In the genomic region with DNA sequence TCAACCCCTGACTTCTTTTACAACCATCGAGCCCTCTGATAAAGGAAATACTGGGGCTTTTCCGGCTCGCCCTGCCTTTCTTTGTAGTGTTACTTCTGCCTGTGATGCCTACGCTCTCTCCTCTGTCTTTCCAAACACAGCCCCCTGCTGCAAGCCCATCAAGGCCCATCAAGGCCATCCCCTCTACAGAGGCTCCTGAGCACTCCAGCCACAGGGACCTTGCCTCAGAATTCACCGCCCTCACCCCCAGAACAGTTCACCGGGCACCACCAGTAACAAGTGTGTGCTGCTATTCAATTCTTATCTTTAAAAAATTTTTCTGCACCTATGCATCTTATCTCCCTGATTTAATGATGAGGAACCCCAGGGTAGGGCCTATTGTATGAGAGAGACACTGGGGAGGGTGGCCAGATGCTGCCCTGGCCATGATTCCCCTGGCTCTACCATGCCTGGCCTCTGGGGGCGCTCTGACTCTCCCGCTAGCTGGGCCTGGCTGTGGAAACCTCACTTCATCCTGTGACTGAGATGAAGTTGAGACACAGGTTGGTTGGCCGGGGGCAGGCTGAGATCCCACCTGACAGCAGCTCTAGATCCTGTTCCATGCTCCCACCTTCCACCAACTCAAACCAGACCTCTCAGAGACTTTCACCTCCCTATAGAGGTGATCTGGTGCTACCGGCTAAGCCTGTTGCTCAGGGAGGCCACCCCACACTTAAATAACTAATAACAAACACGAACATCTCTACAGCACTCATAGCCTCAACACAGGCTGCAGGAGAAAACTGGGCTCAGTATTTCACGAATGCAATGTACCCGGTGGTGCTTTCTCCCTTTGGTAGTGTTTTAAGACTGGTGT, we compare ENCODE assay signal across 8 cellular contexts. TPM values are rescaled to one million over a fixed set of nuclear protein-coding genes. Genes with fewer than 3 reads are reported as not detected.
DNase-seq lines count a peak whose midpoint lies in the region; ATAC-seq and TF ChIP-seq lines count a peak whose summit lies in the region.

No MANE protein-coding gene starts in this region.

- TF ChIP-seq POLR2A in testis (IDR thresholded peaks at IDR 0.05) = no peak

- peak overlapping the region; percentile 23 for H3K27ac Mint-ChIP-seq in activated naive CD4-positive, alpha-beta T cell treated with anti-CD3 and anti-CD28 coated beads, Interleukin-2, amount 50 U/mL, for 24 hours

- no peak overlapping the region for H3K4me3 ChIP-seq in BE2C (ENCODE audit: low read depth, low read length)
- no peak overlapping the region for H3K4me3 ChIP-seq in OCI-LY3 (ENCODE audit: low read length)
- no peak overlapping the region for H3K4me3 ChIP-seq in testis

- no peak overlapping the region for H2AFZ ChIP-seq in OCI-LY3 (ENCODE audit: low read depth, low read length)

- TF ChIP-seq CTCF in BE2C (IDR thresholded peaks at IDR 0.05; ENCODE audit: low read depth, low read length) (peak; percentile 90), OCI-LY3 (IDR thresholded peaks at IDR 0.05; ENCODE audit: low read depth, low read length) (peak; percentile 90), testis (IDR thresholded peaks at IDR 0.05) (peak in 1 of 3 experiments; percentile 43)

- H3K4me1 Mint-ChIP-seq in activated naive CD4-positive, alpha-beta T cell treated with anti-CD3 and anti-CD28 coated beads, Interleukin-2, amount 50 U/mL, for 24 hours = no peaks in the 10 kb centered on the region

- no peaks in the 10 kb centered on the region for H4K20me1 ChIP-seq in OCI-LY3 (ENCODE audit: insufficient read depth, low read length)

- no peaks in the 10 kb centered on the region for H3K9me3 Mint-ChIP-seq in activated naive CD4-positive, alpha-beta T cell treated with anti-CD3 and anti-CD28 coated beads, Interleukin-2, amount 50 U/mL, for 24 hours

- H3K27ac ChIP-seq in OCI-LY3 (ENCODE audit: low read length) (no peak overlapping the region), testis (no peak overlapping the region)

- H3K27me3 ChIP-seq in BE2C (peaks cover 21% of the 10 kb centered on the region), OCI-LY3 (ENCODE audit: low read depth, low read length) (peaks cover 56% of the 10 kb centered on the region), testis (no peaks in the 10 kb centered on the region)

- H3K27me3 Mint-ChIP-seq in activated naive CD4-positive, alpha-beta T cell treated with anti-CD3 and anti-CD28 coated beads, Interleukin-2, amount 50 U/mL, for 24 hours = peaks cover 10% of the 10 kb centered on the region

- H3K79me2 ChIP-seq in OCI-LY3 (ENCODE audit: low read length) = no peaks in the 10 kb centered on the region

- no peak overlapping the region for H3K9ac ChIP-seq in OCI-LY3 (ENCODE audit: low read length)

- no peaks in the 10 kb centered on the region for H3K36me3 Mint-ChIP-seq in activated naive CD4-positive, alpha-beta T cell treated with anti-CD3 and anti-CD28 coated beads, Interleukin-2, amount 50 U/mL, for 24 hours

- H3K36me3 ChIP-seq in BE2C = no peaks in the 10 kb centered on the region
- H3K36me3 ChIP-seq in OCI-LY3 (replicated peaks; ENCODE audit: low read depth, low read length) = no peaks in the 10 kb centered on the region
- no peaks in the 10 kb centered on the region for H3K36me3 ChIP-seq in testis (ENCODE audit: low read depth, missing control alignments)

- H3K4me1 ChIP-seq in BE2C (no peaks in the 10 kb centered on the region), OCI-LY3 (ENCODE audit: low read length) (peaks cover 8% of the 10 kb centered on the region; the same call in 1 of the 2 replicates), testis (no peaks in the 10 kb centered on the region)

- WGBS in testis, 2 donors = 85 to 87% methylated on average over 13 of the region's 13 CpGs

- intact Hi-C loops in left colon (cut with DNase I, micrococcal nuclease) = no loop called here
- intact Hi-C loops in testis (cut with DNase I; ENCODE audit: low total_unique reads) = no loop called here

- H3K4me3 Mint-ChIP-seq in activated naive CD4-positive, alpha-beta T cell treated with anti-CD3 and anti-CD28 coated beads, Interleukin-2, amount 50 U/mL, for 24 hours = no peak overlapping the region

- ATAC-seq in GM19395 (IDR thresholded peaks at IDR 0.05; ENCODE audit: unreplicated experiment) = peak; percentile 61
- peak; percentile 68 for ATAC-seq in left colon
- no peak for ATAC-seq in HG02973 (IDR thresholded peaks at IDR 0.05; ENCODE audit: unreplicated experiment)
- ATAC-seq in HG03432 (IDR thresholded peaks at IDR 0.05; ENCODE audit: unreplicated experiment) = no peak

- DNase-seq in BE2C (peak; percentile 60), left colon (peak in 1 of 2 donors; percentile 44), testis (peak; percentile 19)

- no peak overlapping the region for H3K4me2 ChIP-seq in OCI-LY3 (ENCODE audit: low read length)

- H3K9me3 ChIP-seq in BE2C (no peaks in the 10 kb centered on the region), OCI-LY3 (ENCODE audit: insufficient read depth, low read length) (no peaks in the 10 kb centered on the region), testis (no peaks in the 10 kb centered on the region)

RNA-seq across cellular contexts. Expression of gene GLP1R, which starts 19.2 kb away (rescaled TPM):
- polyA plus RNA-seq in BE2C (2012; ENCODE audit: insufficient read depth, insufficient read length, low read depth) = not detected
- not detected for total RNA-seq in left colon
- total RNA-seq in testis = under 1 TPM; 0.31 to 0.55 TPM
- polyA plus RNA-seq in testis (ENCODE audit: insufficient read depth, low read depth, low replicate concordance) = 0.09 TPM

Comparison
In these comparisons a context has a peak if more than half of its experiments do, and no peak if none do; other contexts are left out.
1. ATAC-seq: peak in GM19395 (single experiment) and left colon (single experiment); none in HG02973 (single experiment) and HG03432 (single experiment).